Comparison of ENCODE assay signal across 8 cellular contexts in genomic region chrX:150363561-150364346, GRCh38. TPM values are rescaled to one million over a fixed set of nuclear protein-coding genes. Genes with fewer than 3 reads are reported as not detected.
DNase-seq lines count a peak whose midpoint lies in the region; ATAC-seq and TF ChIP-seq lines count a peak whose summit lies in the region.

No MANE protein-coding gene starts in this region.

- peaks cover 15% of the 10 kb centered on the region for H3K4me1 Mint-ChIP-seq in WTC11

- H3K27me3 Mint-ChIP-seq in WTC11 (ENCODE audit: low read depth), result peaks cover 81% of the 10 kb centered on the region

- H3K9me3 Mint-ChIP-seq in WTC11, result no peaks in the 10 kb centered on the region

- ATAC-seq in WTC11, result peak; percentile 8; the same call in 1 of the 2 replicates

- peak overlapping the region; percentile 64 for H3K4me3 Mint-ChIP-seq in WTC11

- H3K27ac Mint-ChIP-seq in WTC11, result no peak overlapping the region

- WGBS in urinary bladder, result under 1% methylated on average over 67 of the region's 67 CpGs

- no peaks in the 10 kb centered on the region for H3K9me3 ChIP-seq in muscle layer of colon (ENCODE audit: low read length)

- peaks cover 0 to 35% of the 10 kb centered on the region in 2 donors for H3K27me3 ChIP-seq in muscle layer of colon (ENCODE audit: control insufficient read depth in 1 of 2, insufficient read depth in 2 of 2, low read length in 2 of 2)

- peak overlapping the region; percentile 82 for H3K27ac ChIP-seq in muscle layer of colon (ENCODE audit: low read depth, low read length)
- no peak overlapping the region for H3K27ac ChIP-seq in urinary bladder (ENCODE audit: low read depth)

- no peak overlapping the region for H3K9ac ChIP-seq in muscle layer of colon (ENCODE audit: low read length)

- POLR2A ChIA-PET in WTC11 (lab: Charles Lee), result no interaction called here

- H3K4me3 ChIP-seq in muscle layer of colon (ENCODE audit: low read depth in 1 of 2, low read length in 2 of 2) (peak overlapping the region; percentile 56 to 68), urinary bladder (ENCODE audit: low read depth, low read length) (peak overlapping the region; percentile 52)

- H3K36me3 Mint-ChIP-seq in WTC11, result no peaks in the 10 kb centered on the region

- no peak for TF ChIP-seq CTCF in WTC11 (IDR thresholded peaks at IDR 0.05)

- TF ChIP-seq POLR2A in erythroblast (IDR thresholded peaks at IDR 0.05; ENCODE audit: low read length), result no peak

- H3K4me1 ChIP-seq in muscle layer of colon (ENCODE audit: insufficient read depth, low read length) (peaks cover 6% of the 10 kb centered on the region), urinary bladder (ENCODE audit: insufficient read depth) (peaks cover 1% of the 10 kb centered on the region)

- CTCF ChIA-PET in WTC11 (lab: Charles Lee), result interaction anchor here (0.5 to 3.7 kb wide), 15 partner anchors 12 to 424 kb away, joined by 3 to 26 read pairs (median 5); no protein-coding TSS in a partner anchor

- peak; percentile 17 to 30 for DNase-seq in stimulated activated CD4-positive, alpha-beta T cell treated with anti-CD3 and anti-CD28 coated beads, Interleukin-2, amount 100 ng/mL, for 24 hours
- no peak for DNase-seq in stimulated activated CD4-positive, alpha-beta T cell treated with anti-CD3 and anti-CD28 coated beads, Interleukin-4, amount 100 ng/mL, for 4 hours
- DNase-seq in WTC11 (ENCODE audit: low spot score), result peak; percentile 23
- DNase-seq in erythroblast (lab: John Stamatoyannopoulos, UW), result peak; percentile 17 to 24
- no peak for DNase-seq in NCI-H2081 treated with DMSO at 0.1 percent for 48 hours (lab: John Stamatoyannopoulos, UW)
- no peak for DNase-seq in HPDE6-E6E7 (ENCODE audit: extremely low spot score)

- H3K36me3 ChIP-seq in muscle layer of colon (ENCODE audit: insufficient read depth, low read length), result no peaks in the 10 kb centered on the region
- no peaks in the 10 kb centered on the region for H3K36me3 ChIP-seq in urinary bladder (ENCODE audit: insufficient read depth)

TF ChIP-seq in WTC11, 78 proteins besides CTCF, POLR2A, EP300 and RAD21:
- TF ChIP-seq PRDM15 (CRISPR knock-in tag; IDR thresholded peaks at IDR 0.05) (peak; percentile 22; the same call in 1 of the 2 replicates), CREM (CRISPR knock-in tag; IDR thresholded peaks at IDR 0.05) (no peak)

RNA-seq across cellular contexts. Expression of gene MAMLD1, which starts 0.6 kb away (rescaled TPM):
- total RNA-seq in WTC11 (2021) (0.32 to 0.35 TPM (median 0.34 TPM) in 3 replicates), urinary bladder (2.5 TPM)
- polyA plus RNA-seq in urinary bladder, result 2.9 TPM

Comparison
In these comparisons a context has a peak if more than half of its experiments do, and no peak if none do; other contexts are left out.
1. DNase-seq: peak in stimulated activated CD4-positive, alpha-beta T cell treated with anti-CD3 and anti-CD28 coated beads, Interleukin-2, amount 100 ng/mL, for 24 hours (2 of 2), WTC11 (single experiment) and erythroblast (2 of 2); none in stimulated activated CD4-positive, alpha-beta T cell treated with anti-CD3 and anti-CD28 coated beads, Interleukin-4, amount 100 ng/mL, for 4 hours (0 of 2), NCI-H2081 treated with DMSO at 0.1 percent for 48 hours (single experiment) and HPDE6-E6E7 (single experiment).